In the genomic region with DNA sequence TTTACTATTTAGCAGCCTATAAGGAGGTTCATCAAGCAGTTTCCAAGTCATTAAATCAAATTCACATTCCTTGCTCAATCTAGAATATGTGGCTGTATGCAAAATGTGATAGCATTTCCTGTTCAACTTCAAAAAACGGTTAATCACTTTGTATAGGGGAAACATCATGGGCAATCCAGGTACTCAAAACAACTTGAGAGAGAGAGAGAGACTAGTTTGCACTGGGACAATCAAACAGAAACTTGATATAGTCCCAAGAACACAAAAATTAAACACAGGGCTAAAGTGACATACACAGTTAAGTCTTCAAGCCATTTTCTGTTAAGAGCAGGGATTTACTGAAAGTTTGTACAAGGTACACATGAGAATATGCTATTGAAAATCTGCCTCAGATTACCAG, we compare ENCODE assay signal across 21 cellular contexts. TPM values are rescaled to one million over a fixed set of nuclear protein-coding genes. Genes with fewer than 3 reads are reported as not detected.
DNase-seq lines count a peak whose midpoint lies in the region; ATAC-seq, FAIRE-seq and TF ChIP-seq lines count a peak whose summit lies in the region.
"Had no signal": no experiment of that assay in that cellular context is flagged by ENCODE, and none has a peak within 500 bp of the region (broad histone marks: within the 10 kb centered on the region; RNA-seq: fewer than 3 reads in every experiment).

No MANE protein-coding gene starts in this region.

- TF ChIP-seq CTCF in upper lobe of right lung (IDR thresholded peaks at IDR 0.05) (no peak), esophagus squamous epithelium (IDR thresholded peaks at IDR 0.05) (no peak)

- CTCF ChIA-PET in activated CD4-positive, alpha-beta memory T cell treated with anti-CD3 and anti-CD28 coated beads, Interleukin-2, amount 10 ng/mL, durations not matched to agents 7 days and 5 days (lab: Charles Lee) = interaction anchor here (1.7 kb wide), 1 partner anchor 8 kb away, joined by 3 read pairs; no protein-coding TSS in a partner anchor

- peak overlapping the region; percentile 91 for H3K27ac Mint-ChIP-seq in activated naive CD4-positive, alpha-beta T cell treated with anti-CD3 and anti-CD28 coated beads, Interleukin-2, amount 50 U/mL, for 24 hours
- peak overlapping the region in 1 of 2 donors; percentile 18 for H3K27ac Mint-ChIP-seq in activated naive CD4-positive, alpha-beta T cell treated with anti-CD3 and anti-CD28 coated beads, Interleukin-2, amount 50 U/mL, for 72 hours
- peak overlapping the region; percentile 17 for H3K27ac Mint-ChIP-seq in activated CD4-positive, alpha-beta memory T cell treated with anti-CD3 and anti-CD28 coated beads, Interleukin-2, amount 10 ng/mL, durations not matched to agents 7 days and 5 days
- H3K27ac Mint-ChIP-seq: GM23338, neural progenitor cell had no signal

- H3K4me3 ChIP-seq in upper lobe of right lung (no peak overlapping the region), esophagus squamous epithelium (no peak overlapping the region)
- H3K4me3 ChIP-seq: GM23338, MG63, neural progenitor cell had no signal

- H3K36me3 ChIP-seq in upper lobe of right lung (peaks cover 33% of the 10 kb centered on the region), esophagus squamous epithelium (peaks cover 6 to 44% (median 10%) of the 10 kb centered on the region in 3 donors)

- H3K27ac ChIP-seq in upper lobe of right lung (no peak overlapping the region), esophagus squamous epithelium (no peak overlapping the region)
- H3K27ac ChIP-seq: neural progenitor cell had no signal

- H3K27me3 ChIP-seq in upper lobe of right lung = no peaks in the 10 kb centered on the region
- H3K27me3 ChIP-seq in esophagus squamous epithelium = no peaks in the 10 kb centered on the region
- H3K27me3 ChIP-seq: BE2C, MG63, neural progenitor cell had no signal

- WGBS in esophagus squamous epithelium, 2 donors = 0% methylated on average over 1 of the region's 1 CpG

- H3K4me3 Mint-ChIP-seq in activated naive CD4-positive, alpha-beta T cell treated with anti-CD3 and anti-CD28 coated beads, Interleukin-2, amount 50 U/mL, for 24 hours = peak overlapping the region; percentile 65
- no peak overlapping the region for H3K4me3 Mint-ChIP-seq in activated CD4-positive, alpha-beta memory T cell treated with anti-CD3 and anti-CD28 coated beads, Interleukin-2, amount 10 ng/mL, durations not matched to agents 7 days and 5 days
- H3K4me3 Mint-ChIP-seq: GM23338, neural progenitor cell had no signal

- no peak for ATAC-seq in activated naive CD4-positive, alpha-beta T cell treated with anti-CD3 and anti-CD28 coated beads, Interleukin-2, amount 50 U/mL, for 72 hours
- ATAC-seq in left colon = peak; percentile 12
- peak; percentile 40 for ATAC-seq in upper lobe of right lung
- ATAC-seq in HG03565 (IDR thresholded peaks at IDR 0.05; ENCODE audit: unreplicated experiment) = no peak
- ATAC-seq: GM23338, sciatic nerve had no signal

- no peaks in the 10 kb centered on the region for H3K27me3 Mint-ChIP-seq in activated naive CD4-positive, alpha-beta T cell treated with anti-CD3 and anti-CD28 coated beads, Interleukin-2, amount 50 U/mL, for 24 hours
- H3K27me3 Mint-ChIP-seq in activated CD4-positive, alpha-beta memory T cell treated with anti-CD3 and anti-CD28 coated beads, Interleukin-2, amount 10 ng/mL, durations not matched to agents 7 days and 5 days = no peaks in the 10 kb centered on the region

- intact Hi-C loops in left colon (cut with DNase I, micrococcal nuclease) (no loop called here), upper lobe of right lung (cut with DNase I) (no loop called here), esophagus squamous epithelium (cut with DNase I) (no loop called here)

- H3K9me3 ChIP-seq in upper lobe of right lung (no peaks in the 10 kb centered on the region), esophagus squamous epithelium (no peaks in the 10 kb centered on the region)
- H3K9me3 ChIP-seq: BE2C, MG63 had no signal

- no peak for DNase-seq in activated naive CD4-positive, alpha-beta T cell treated with anti-CD3 and anti-CD28 coated beads, Interleukin-2, amount 50 U/mL, for 72 hours (ENCODE audit: low spot score in 2 of 2)
- DNase-seq in activated CD4-positive, alpha-beta memory T cell treated with anti-CD3 and anti-CD28 coated beads, Interleukin-2, amount 10 ng/mL, durations not matched to agents 7 days and 5 days = no peak
- DNase-seq in left colon (no peak), upper lobe of right lung (no peak), esophagus squamous epithelium (lab: John Stamatoyannopoulos, UW) (no peak), GM12892 (ENCODE audit: insufficient read length) (no peak)
- DNase-seq: activated CD4-positive, CD25-positive, alpha-beta regulatory T cell treated with anti-CD3 and anti-CD28 coated beads, Interleukin-2, amount 50 U/mL, for 72 hours; activated effector memory CD4-positive, alpha-beta T cell treated with anti-CD3 and anti-CD28 coated beads, Interleukin-2, amount 50 U/mL, for 16 hours; BE2C; DMS79 treated with DMSO at 0.1 percent for 48 hours; MG63; NCI-H2081; RPMI8226; stimulated activated CD8-positive, alpha-beta memory T cell treated with anti-CD3 and anti-CD28 coated beads, Interleukin-4, amount 100 ng/mL, for 48 hours had no signal

- no peaks in the 10 kb centered on the region for H3K9me3 Mint-ChIP-seq in activated naive CD4-positive, alpha-beta T cell treated with anti-CD3 and anti-CD28 coated beads, Interleukin-2, amount 50 U/mL, for 24 hours
- no peaks in the 10 kb centered on the region for H3K9me3 Mint-ChIP-seq in activated naive CD4-positive, alpha-beta T cell treated with anti-CD3 and anti-CD28 coated beads, Interleukin-2, amount 50 U/mL, for 72 hours
- no peaks in the 10 kb centered on the region for H3K9me3 Mint-ChIP-seq in activated CD4-positive, alpha-beta memory T cell treated with anti-CD3 and anti-CD28 coated beads, Interleukin-2, amount 10 ng/mL, durations not matched to agents 7 days and 5 days
- H3K9me3 Mint-ChIP-seq: GM23338 had no signal

- FAIRE-seq in GM12892 (lab: Jason Lieb, UNC) = no peak
- FAIRE-seq: endometrium, frontal cortex had no signal

- peaks cover 58% of the 10 kb centered on the region for H3K4me1 Mint-ChIP-seq in activated naive CD4-positive, alpha-beta T cell treated with anti-CD3 and anti-CD28 coated beads, Interleukin-2, amount 50 U/mL, for 24 hours
- peaks cover 49% of the 10 kb centered on the region for H3K4me1 Mint-ChIP-seq in activated CD4-positive, alpha-beta memory T cell treated with anti-CD3 and anti-CD28 coated beads, Interleukin-2, amount 10 ng/mL, durations not matched to agents 7 days and 5 days

- TF ChIP-seq POLR2A in esophagus squamous epithelium (IDR thresholded peaks at IDR 0.05) = no peak
- TF ChIP-seq POLR2A in GM12892 (IDR thresholded peaks at IDR 0.05; ENCODE audit: low read depth, low read length) = no peak

- H3K4me1 ChIP-seq in upper lobe of right lung (peaks cover 56% of the 10 kb centered on the region), esophagus squamous epithelium (peaks cover 6 to 72% (median 32%) of the 10 kb centered on the region in 3 donors)

- POLR2A ChIA-PET in activated CD4-positive, alpha-beta memory T cell treated with anti-CD3 and anti-CD28 coated beads, Interleukin-2, amount 10 ng/mL, durations not matched to agents 7 days and 5 days (lab: Charles Lee) = interaction anchor here (10.3 kb wide), 1 partner anchor 40 kb away, joined by 198 read pairs; a partner anchor contains a TSS

- peaks cover 10% of the 10 kb centered on the region for H3K36me3 Mint-ChIP-seq in activated naive CD4-positive, alpha-beta T cell treated with anti-CD3 and anti-CD28 coated beads, Interleukin-2, amount 50 U/mL, for 24 hours
- peaks cover 0 to 49% of the 10 kb centered on the region in 2 donors for H3K36me3 Mint-ChIP-seq in activated naive CD4-positive, alpha-beta T cell treated with anti-CD3 and anti-CD28 coated beads, Interleukin-2, amount 50 U/mL, for 72 hours
- H3K36me3 Mint-ChIP-seq in activated CD4-positive, alpha-beta memory T cell treated with anti-CD3 and anti-CD28 coated beads, Interleukin-2, amount 10 ng/mL, durations not matched to agents 7 days and 5 days (ENCODE audit: low read depth) = peaks cover 34% of the 10 kb centered on the region

RNA-seq across cellular contexts. Expression of a gene that starts 7.4 kb away (rescaled TPM):
- total RNA-seq in activated naive CD4-positive, alpha-beta T cell treated with anti-CD3 and anti-CD28 coated beads, Interleukin-2, amount 50 U/mL, for 72 hours = 100 to 1,000 TPM; 332 to 352 TPM
- 100 to 1,000 TPM; 239 to 243 TPM for total RNA-seq in activated CD4-positive, alpha-beta memory T cell treated with anti-CD3 and anti-CD28 coated beads, Interleukin-2, amount 10 ng/mL, durations not matched to agents 7 days and 5 days
- 100 to 1,000 TPM; 108 to 126 TPM for total RNA-seq in left colon
- total RNA-seq in upper lobe of right lung = 179 TPM
- total RNA-seq in esophagus squamous epithelium = 10 to 100 TPM; 47.3 to 98.2 (median 75.9) TPM
- 137 TPM for polyA plus RNA-seq in GM12892 (2012; ENCODE audit: missing spikeins)

RNA-seq across cellular contexts. Expression of a gene that starts 7.4 kb away (rescaled TPM):
- total RNA-seq in activated naive CD4-positive, alpha-beta T cell treated with anti-CD3 and anti-CD28 coated beads, Interleukin-2, amount 50 U/mL, for 72 hours = 100 to 1,000 TPM; 110 to 116 TPM
- 100 to 1,000 TPM; 115 to 116 TPM for total RNA-seq in activated CD4-positive, alpha-beta memory T cell treated with anti-CD3 and anti-CD28 coated beads, Interleukin-2, amount 10 ng/mL, durations not matched to agents 7 days and 5 days
- total RNA-seq in left colon = 10 to 100 TPM; 63.5 to 73.0 TPM
- 72.5 TPM for total RNA-seq in upper lobe of right lung
- 10 to 100 TPM; 14.2 to 35.5 (median 30.0) TPM for total RNA-seq in esophagus squamous epithelium
- 41.9 TPM for polyA plus RNA-seq in GM12892 (2012; ENCODE audit: missing spikeins)

RNA-seq across cellular contexts. Expression of a gene that starts 41.6 kb away (rescaled TPM):
- 10 to 100 TPM in 1 of 2 donors, 1 to 10 TPM in 1; 9.6 to 13.2 TPM for total RNA-seq in activated naive CD4-positive, alpha-beta T cell treated with anti-CD3 and anti-CD28 coated beads, Interleukin-2, amount 50 U/mL, for 72 hours
- 1 to 10 TPM; 6.5 to 6.9 TPM for total RNA-seq in activated CD4-positive, alpha-beta memory T cell treated with anti-CD3 and anti-CD28 coated beads, Interleukin-2, amount 10 ng/mL, durations not matched to agents 7 days and 5 days
- total RNA-seq in left colon (1 to 10 TPM; 3.2 to 5.8 TPM), upper lobe of right lung (2.9 TPM), esophagus squamous epithelium (1 to 10 TPM in 2 of 4 donors, under 1 TPM in 2; 0.44 to 4.8 (median 2.6) TPM)
- polyA plus RNA-seq in GM12892 (2012; ENCODE audit: missing spikeins) = 13.6 TPM

RNA-seq across cellular contexts. Expression of a gene that starts 41.9 kb away (rescaled TPM):
- 10 to 100 TPM; 48.5 to 50.1 TPM for total RNA-seq in activated naive CD4-positive, alpha-beta T cell treated with anti-CD3 and anti-CD28 coated beads, Interleukin-2, amount 50 U/mL, for 72 hours
- total RNA-seq in activated CD4-positive, alpha-beta memory T cell treated with anti-CD3 and anti-CD28 coated beads, Interleukin-2, amount 10 ng/mL, durations not matched to agents 7 days and 5 days = 10 to 100 TPM; 28.3 to 30.8 TPM
- 10 to 100 TPM; 31.5 to 39.0 TPM for total RNA-seq in left colon
- total RNA-seq in upper lobe of right lung = 19.5 TPM
- 10 to 100 TPM; 16.4 to 39.9 (median 24.2) TPM for total RNA-seq in esophagus squamous epithelium
- 25.7 TPM for polyA plus RNA-seq in GM12892 (2012; ENCODE audit: missing spikeins)

RNA-seq across cellular contexts. Expression of a gene that starts 41.9 kb away (rescaled TPM):
- 100 to 1,000 TPM; 111 to 120 TPM for total RNA-seq in activated naive CD4-positive, alpha-beta T cell treated with anti-CD3 and anti-CD28 coated beads, Interleukin-2, amount 50 U/mL, for 72 hours
- total RNA-seq in activated CD4-positive, alpha-beta memory T cell treated with anti-CD3 and anti-CD28 coated beads, Interleukin-2, amount 10 ng/mL, durations not matched to agents 7 days and 5 days = 100 to 1,000 TPM in 1 of 2 experiments, 10 to 100 TPM in 1; 98.4 to 114 TPM
- total RNA-seq in left colon = 100 to 1,000 TPM; 148 to 151 TPM
- total RNA-seq in upper lobe of right lung = 77.9 TPM
- total RNA-seq in esophagus squamous epithelium = 100 to 1,000 TPM; 178 to 290 (median 228) TPM
- 80.8 TPM for polyA plus RNA-seq in GM12892 (2012; ENCODE audit: missing spikeins)

Comparison
In these comparisons a context has a peak if more than half of its experiments do, and no peak if none do; other contexts are left out.
1. ATAC-seq: peak in left colon (single experiment) and upper lobe of right lung (single experiment); none in activated naive CD4-positive, alpha-beta T cell treated with anti-CD3 and anti-CD28 coated beads, Interleukin-2, amount 50 U/mL, for 72 hours (0 of 2) and HG03565 (single experiment).